ENCODE assay signal across 17 cellular contexts in genomic region chr14:69360438-69361108, GRCh38. TPM values are rescaled to one million over a fixed set of nuclear protein-coding genes. Genes with fewer than 3 reads are reported as not detected.
DNase-seq lines count a peak whose midpoint lies in the region; ATAC-seq, FAIRE-seq and TF ChIP-seq lines count a peak whose summit lies in the region.
"Had no signal": no experiment of that assay in that cellular context is flagged by ENCODE, and none has a peak within 500 bp of the region (broad histone marks: within the 10 kb centered on the region; RNA-seq: fewer than 3 reads in every experiment).

No MANE protein-coding gene starts in this region.

- no peak overlapping the region for H3K4me2 ChIP-seq in Loucy (ENCODE audit: low read depth, low read length, poor library complexity, severe bottlenecking)

- peak; percentile 50 for DNase-seq in activated CD4-positive, alpha-beta memory T cell treated with anti-CD3 and anti-CD28 coated beads for 36 hours
- no peak for DNase-seq in activated CD4-positive, alpha-beta memory T cell treated with anti-CD3 and anti-CD28 coated beads, Interleukin-2, amount 10 ng/mL, durations not matched to agents 7 days and 5 days
- peak; percentile 18 for DNase-seq in GM18507 (ENCODE audit: extremely low spot score, insufficient read length, low read depth)
- no peak for DNase-seq in glutamatergic neuron
- no peak for DNase-seq in left lobe of liver (ENCODE audit: low spot score)
- DNase-seq: activated CD4-positive, CD25-positive, alpha-beta regulatory T cell treated with anti-CD3 and anti-CD28 coated beads, Interleukin-2, amount 50 U/mL, for 72 hours; amygdala; DMS153; GOT3; NCI-H226 had no signal

- peak; percentile 71 for FAIRE-seq in GM18507 (lab: Jason Lieb, UNC)
- FAIRE-seq: keratinocyte had no signal

- no peaks in the 10 kb centered on the region for H3K36me3 Mint-ChIP-seq in activated CD4-positive, alpha-beta memory T cell treated with anti-CD3 and anti-CD28 coated beads for 36 hours
- H3K36me3 Mint-ChIP-seq in activated CD4-positive, alpha-beta memory T cell treated with anti-CD3 and anti-CD28 coated beads, Interleukin-2, amount 10 ng/mL, durations not matched to agents 7 days and 5 days (ENCODE audit: low read depth) = no peaks in the 10 kb centered on the region
- H3K36me3 Mint-ChIP-seq in glutamatergic neuron (ENCODE audit: unreplicated experiment) = no peaks in the 10 kb centered on the region

- H2AFZ ChIP-seq in Loucy (ENCODE audit: low read length) = peak overlapping the region; percentile 3; the same call in 1 of the 2 replicates
- H2AFZ ChIP-seq: parathyroid adenoma had no signal

- no peaks in the 10 kb centered on the region for H3F3A ChIP-seq in Loucy (ENCODE audit: low read depth)

- TF ChIP-seq CTCF in Loucy (conservative IDR thresholded peaks at IDR 0.05; ENCODE audit: low read length) (no peak), glutamatergic neuron (IDR thresholded peaks at IDR 0.05; ENCODE audit: partially characterized antibody, unreplicated experiment) (no peak)

- intact Hi-C loops in activated CD4-positive, alpha-beta memory T cell treated with anti-CD3 and anti-CD28 coated beads for 36 hours (cut with micrococcal nuclease) = no loop called here

- H4K20me1 ChIP-seq in Loucy (ENCODE audit: insufficient read depth, low read length, poor library complexity, severe bottlenecking) = no peaks in the 10 kb centered on the region

- no peak overlapping the region for H3K27ac Mint-ChIP-seq in activated CD4-positive, alpha-beta memory T cell treated with anti-CD3 and anti-CD28 coated beads for 36 hours
- H3K27ac Mint-ChIP-seq in activated CD4-positive, alpha-beta memory T cell treated with anti-CD3 and anti-CD28 coated beads, Interleukin-2, amount 10 ng/mL, durations not matched to agents 7 days and 5 days = no peak overlapping the region
- no peak overlapping the region for H3K27ac Mint-ChIP-seq in glutamatergic neuron (ENCODE audit: unreplicated experiment)
- H3K27ac Mint-ChIP-seq: activated T-helper 17 cell treated with anti-CD3 and anti-CD28 coated beads, Interleukin-2, amount 50 U/mL, for 72 hours had no signal

- POLR2A ChIA-PET in activated CD4-positive, alpha-beta memory T cell treated with anti-CD3 and anti-CD28 coated beads for 36 hours (lab: Charles Lee) = no interaction called here
- POLR2A ChIA-PET in activated CD4-positive, alpha-beta memory T cell treated with anti-CD3 and anti-CD28 coated beads, Interleukin-2, amount 10 ng/mL, durations not matched to agents 7 days and 5 days (lab: Charles Lee) = interaction anchor here (2.9 kb wide), 1 partner anchor 37 kb away, joined by 12 read pairs; the partner anchor contains the start of genes ERH and SLC39A9

- no peak overlapping the region for H3K9ac ChIP-seq in Loucy (ENCODE audit: low read depth, low read length, poor library complexity, severe bottlenecking)
- H3K9ac ChIP-seq: parathyroid adenoma had no signal

- no peaks in the 10 kb centered on the region for H3K9me3 Mint-ChIP-seq in activated CD4-positive, alpha-beta memory T cell treated with anti-CD3 and anti-CD28 coated beads for 36 hours
- no peaks in the 10 kb centered on the region for H3K9me3 Mint-ChIP-seq in activated CD4-positive, alpha-beta memory T cell treated with anti-CD3 and anti-CD28 coated beads, Interleukin-2, amount 10 ng/mL, durations not matched to agents 7 days and 5 days
- H3K9me3 Mint-ChIP-seq in glutamatergic neuron (ENCODE audit: unreplicated experiment) = peaks cover 6% of the 10 kb centered on the region
- H3K9me3 Mint-ChIP-seq: activated T-helper 17 cell treated with anti-CD3 and anti-CD28 coated beads, Interleukin-2, amount 50 U/mL, for 72 hours had no signal

- no peaks in the 10 kb centered on the region for H3K9me2 ChIP-seq in Loucy (replicated peaks; ENCODE audit: low read depth, low read length)

- H3K4me3 ChIP-seq in Loucy (ENCODE audit: low read length, poor library complexity, severe bottlenecking) = no peak overlapping the region
- H3K4me3 ChIP-seq: tibial nerve had no signal

- CTCF ChIA-PET in activated CD4-positive, alpha-beta memory T cell treated with anti-CD3 and anti-CD28 coated beads for 36 hours (lab: Charles Lee) = interaction anchor here (1.0 kb wide), 1 partner anchor 109 kb away, joined by 3 read pairs; no protein-coding TSS in a partner anchor
- CTCF ChIA-PET in activated CD4-positive, alpha-beta memory T cell treated with anti-CD3 and anti-CD28 coated beads, Interleukin-2, amount 10 ng/mL, durations not matched to agents 7 days and 5 days (lab: Charles Lee) = interaction anchor here (1.8 kb wide), 1 partner anchor 99 kb away, joined by 4 read pairs; no protein-coding TSS in a partner anchor

- H3K36me3 ChIP-seq in Loucy (ENCODE audit: insufficient read depth, low read length) = no peaks in the 10 kb centered on the region
- H3K36me3 ChIP-seq: tibial nerve had no signal

- no peak overlapping the region for H3K4me3 Mint-ChIP-seq in activated CD4-positive, alpha-beta memory T cell treated with anti-CD3 and anti-CD28 coated beads for 36 hours
- no peak overlapping the region for H3K4me3 Mint-ChIP-seq in activated CD4-positive, alpha-beta memory T cell treated with anti-CD3 and anti-CD28 coated beads, Interleukin-2, amount 10 ng/mL, durations not matched to agents 7 days and 5 days
- H3K4me3 Mint-ChIP-seq in glutamatergic neuron (ENCODE audit: unreplicated experiment) = peak overlapping the region; percentile 34
- H3K4me3 Mint-ChIP-seq: activated T-helper 17 cell treated with anti-CD3 and anti-CD28 coated beads, Interleukin-2, amount 50 U/mL, for 72 hours had no signal

- H3K4me1 Mint-ChIP-seq in activated CD4-positive, alpha-beta memory T cell treated with anti-CD3 and anti-CD28 coated beads for 36 hours (ENCODE audit: low read depth) = peaks cover 25% of the 10 kb centered on the region
- peaks cover 6% of the 10 kb centered on the region for H3K4me1 Mint-ChIP-seq in activated CD4-positive, alpha-beta memory T cell treated with anti-CD3 and anti-CD28 coated beads, Interleukin-2, amount 10 ng/mL, durations not matched to agents 7 days and 5 days
- peaks cover 6% of the 10 kb centered on the region for H3K4me1 Mint-ChIP-seq in glutamatergic neuron (ENCODE audit: low read depth, unreplicated experiment)

- peaks cover 1% of the 10 kb centered on the region for H3K27me3 Mint-ChIP-seq in activated CD4-positive, alpha-beta memory T cell treated with anti-CD3 and anti-CD28 coated beads for 36 hours
- no peaks in the 10 kb centered on the region for H3K27me3 Mint-ChIP-seq in activated CD4-positive, alpha-beta memory T cell treated with anti-CD3 and anti-CD28 coated beads, Interleukin-2, amount 10 ng/mL, durations not matched to agents 7 days and 5 days
- peaks cover 2% of the 10 kb centered on the region for H3K27me3 Mint-ChIP-seq in glutamatergic neuron (ENCODE audit: unreplicated experiment)
- H3K27me3 Mint-ChIP-seq: activated T-helper 17 cell treated with anti-CD3 and anti-CD28 coated beads, Interleukin-2, amount 50 U/mL, for 72 hours had no signal

- H3K79me2 ChIP-seq in Loucy (ENCODE audit: insufficient read depth, low read length) = no peaks in the 10 kb centered on the region
- H3K79me2 ChIP-seq: parathyroid adenoma had no signal

- peaks cover 7% of the 10 kb centered on the region for H3K4me1 ChIP-seq in Loucy (ENCODE audit: insufficient read depth, low read length, poor library complexity, severe bottlenecking)
- H3K4me1 ChIP-seq: parathyroid adenoma had no signal

- H3K9me3 ChIP-seq in Loucy (ENCODE audit: insufficient read depth, low read depth, low read length) = no peaks in the 10 kb centered on the region
- H3K9me3 ChIP-seq: tibial nerve had no signal

- ATAC-seq in HG03280 (IDR thresholded peaks at IDR 0.05; ENCODE audit: unreplicated experiment) (no peak), HG02763 (IDR thresholded peaks at IDR 0.05; ENCODE audit: unreplicated experiment) (no peak), left lobe of liver (no peak)
- ATAC-seq: activated T-helper 17 cell treated with anti-CD3 and anti-CD28 coated beads, Interleukin-2, amount 50 U/mL, for 72 hours had no signal

- no peaks in the 10 kb centered on the region for H3K27me3 ChIP-seq in Loucy (ENCODE audit: insufficient read depth, low read length, poor library complexity, severe bottlenecking)
- H3K27me3 ChIP-seq: tibial nerve had no signal

RNA-seq across cellular contexts. Expression of gene ERH, which starts 37.5 kb away (rescaled TPM):
- total RNA-seq in activated CD4-positive, alpha-beta memory T cell treated with anti-CD3 and anti-CD28 coated beads for 36 hours = 100 to 1,000 TPM; 327 to 330 TPM
- 100 to 1,000 TPM; 281 to 295 TPM for total RNA-seq in activated CD4-positive, alpha-beta memory T cell treated with anti-CD3 and anti-CD28 coated beads, Interleukin-2, amount 10 ng/mL, durations not matched to agents 7 days and 5 days
- total RNA-seq in glutamatergic neuron (ENCODE audit: unreplicated experiment) (223 TPM), left lobe of liver (53.2 TPM)

RNA-seq across cellular contexts. Expression of gene SLC39A9, which starts 37.9 kb away (rescaled TPM):
- total RNA-seq in activated CD4-positive, alpha-beta memory T cell treated with anti-CD3 and anti-CD28 coated beads for 36 hours = 10 to 100 TPM; 39.3 to 40.3 TPM
- total RNA-seq in activated CD4-positive, alpha-beta memory T cell treated with anti-CD3 and anti-CD28 coated beads, Interleukin-2, amount 10 ng/mL, durations not matched to agents 7 days and 5 days = 10 to 100 TPM; 46.1 to 47.2 TPM
- total RNA-seq in glutamatergic neuron (ENCODE audit: unreplicated experiment) (56.4 TPM), left lobe of liver (55.2 TPM)

Comparison
In these comparisons a context has a peak if more than half of its experiments do, and no peak if none do; other contexts are left out.
1. DNase-seq: peak in activated CD4-positive, alpha-beta memory T cell treated with anti-CD3 and anti-CD28 coated beads for 36 hours (single experiment) and GM18507 (single experiment); none in activated CD4-positive, alpha-beta memory T cell treated with anti-CD3 and anti-CD28 coated beads, Interleukin-2, amount 10 ng/mL, durations not matched to agents 7 days and 5 days (single experiment), glutamatergic neuron (single experiment) and left lobe of liver (single experiment).